In the genomic region with DNA sequence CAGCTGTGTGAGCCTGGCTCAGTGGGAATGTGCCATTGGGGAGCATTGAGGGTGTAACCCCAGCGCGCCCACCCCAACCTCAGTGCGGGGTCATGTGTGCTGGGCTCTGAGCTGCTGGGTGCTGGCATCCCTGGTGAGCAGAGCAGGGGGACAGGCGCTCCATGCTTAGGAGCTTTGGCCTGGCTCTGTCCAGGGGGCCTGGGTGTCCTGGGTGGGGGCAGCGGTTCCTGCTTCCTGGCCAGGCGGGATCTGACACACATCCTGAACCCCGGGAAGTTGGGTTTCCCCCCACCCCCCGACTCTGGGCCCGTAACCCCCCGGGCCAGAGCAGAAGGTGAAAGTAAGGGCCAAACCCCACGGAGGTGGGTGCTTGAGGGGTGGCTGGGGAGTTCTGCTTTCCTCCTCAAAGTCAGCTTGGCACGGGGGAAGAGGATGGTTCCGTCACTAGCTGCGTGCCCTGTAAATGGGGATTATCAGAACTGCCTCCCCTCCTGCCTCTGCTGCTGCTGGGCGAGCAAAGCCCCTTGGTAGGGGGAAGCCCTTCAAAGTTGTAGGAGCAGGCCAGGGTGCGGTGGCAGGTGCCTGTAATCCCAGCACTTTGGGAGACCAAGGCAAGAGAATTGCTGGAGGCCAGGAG, we compare ENCODE assay signal across 1 cellular context.
TF ChIP-seq lines count a peak whose summit lies in the region.

No MANE protein-coding gene starts in this region.

TF ChIP-seq in WTC11, 78 proteins besides CTCF, POLR2A, EP300 and RAD21 (continued from another document):
- TF ChIP-seq, protein P1, sequence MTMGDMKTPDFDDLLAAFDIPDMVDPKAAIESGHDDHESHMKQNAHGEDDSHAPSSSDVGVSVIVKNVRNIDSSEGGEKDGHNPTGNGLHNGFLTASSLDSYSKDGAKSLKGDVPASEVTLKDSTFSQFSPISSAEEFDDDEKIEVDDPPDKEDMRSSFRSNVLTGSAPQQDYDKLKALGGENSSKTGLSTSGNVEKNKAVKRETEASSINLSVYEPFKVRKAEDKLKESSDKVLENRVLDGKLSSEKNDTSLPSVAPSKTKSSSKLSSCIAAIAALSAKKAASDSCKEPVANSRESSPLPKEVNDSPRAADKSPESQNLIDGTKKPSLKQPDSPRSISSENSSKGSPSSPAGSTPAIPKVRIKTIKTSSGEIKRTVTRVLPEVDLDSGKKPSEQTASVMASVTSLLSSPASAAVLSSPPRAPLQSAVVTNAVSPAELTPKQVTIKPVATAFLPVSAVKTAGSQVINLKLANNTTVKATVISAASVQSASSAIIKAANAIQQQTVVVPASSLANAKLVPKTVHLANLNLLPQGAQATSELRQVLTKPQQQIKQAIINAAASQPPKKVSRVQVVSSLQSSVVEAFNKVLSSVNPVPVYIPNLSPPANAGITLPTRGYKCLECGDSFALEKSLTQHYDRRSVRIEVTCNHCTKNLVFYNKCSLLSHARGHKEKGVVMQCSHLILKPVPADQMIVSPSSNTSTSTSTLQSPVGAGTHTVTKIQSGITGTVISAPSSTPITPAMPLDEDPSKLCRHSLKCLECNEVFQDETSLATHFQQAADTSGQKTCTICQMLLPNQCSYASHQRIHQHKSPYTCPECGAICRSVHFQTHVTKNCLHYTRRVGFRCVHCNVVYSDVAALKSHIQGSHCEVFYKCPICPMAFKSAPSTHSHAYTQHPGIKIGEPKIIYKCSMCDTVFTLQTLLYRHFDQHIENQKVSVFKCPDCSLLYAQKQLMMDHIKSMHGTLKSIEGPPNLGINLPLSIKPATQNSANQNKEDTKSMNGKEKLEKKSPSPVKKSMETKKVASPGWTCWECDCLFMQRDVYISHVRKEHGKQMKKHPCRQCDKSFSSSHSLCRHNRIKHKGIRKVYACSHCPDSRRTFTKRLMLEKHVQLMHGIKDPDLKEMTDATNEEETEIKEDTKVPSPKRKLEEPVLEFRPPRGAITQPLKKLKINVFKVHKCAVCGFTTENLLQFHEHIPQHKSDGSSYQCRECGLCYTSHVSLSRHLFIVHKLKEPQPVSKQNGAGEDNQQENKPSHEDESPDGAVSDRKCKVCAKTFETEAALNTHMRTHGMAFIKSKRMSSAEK (CRISPR knock-in tag; IDR thresholded peaks at IDR 0.05; ENCODE audit: borderline replicate concordance) = no peak
- TF ChIP-seq FOXJ3 (CRISPR knock-in tag; IDR thresholded peaks at IDR 0.05; ENCODE audit: borderline replicate concordance) = no peak
- TF ChIP-seq, protein P2, sequence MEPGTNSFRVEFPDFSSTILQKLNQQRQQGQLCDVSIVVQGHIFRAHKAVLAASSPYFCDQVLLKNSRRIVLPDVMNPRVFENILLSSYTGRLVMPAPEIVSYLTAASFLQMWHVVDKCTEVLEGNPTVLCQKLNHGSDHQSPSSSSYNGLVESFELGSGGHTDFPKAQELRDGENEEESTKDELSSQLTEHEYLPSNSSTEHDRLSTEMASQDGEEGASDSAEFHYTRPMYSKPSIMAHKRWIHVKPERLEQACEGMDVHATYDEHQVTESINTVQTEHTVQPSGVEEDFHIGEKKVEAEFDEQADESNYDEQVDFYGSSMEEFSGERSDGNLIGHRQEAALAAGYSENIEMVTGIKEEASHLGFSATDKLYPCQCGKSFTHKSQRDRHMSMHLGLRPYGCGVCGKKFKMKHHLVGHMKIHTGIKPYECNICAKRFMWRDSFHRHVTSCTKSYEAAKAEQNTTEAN (CRISPR knock-in tag; IDR thresholded peaks at IDR 0.05) = no peak
